ENCODE assay signal across 13 cellular contexts in genomic region chr12:92186038-92186470, GRCh38. TPM values are rescaled to one million over a fixed set of nuclear protein-coding genes. Genes with fewer than 3 reads are reported as not detected.
A peak's percentile ranks its signal among the peaks of the same experiment; 100 is the strongest.
DNase-seq lines count a peak whose midpoint lies in the region; ATAC-seq, FAIRE-seq and TF ChIP-seq lines count a peak whose summit lies in the region.
"Had no signal": no experiment of that assay in that cellular context is flagged by ENCODE, and none has a peak within 500 bp of the region (broad histone marks: within the 10 kb centered on the region; RNA-seq: fewer than 3 reads in every experiment).

No MANE protein-coding gene starts in this region.

- RAD21 ChIA-PET in GM12878 (lab: Charles Lee; ENCODE audit: unreplicated experiment) = interaction anchor here (1.4 to 2.0 kb wide), 3 partner anchors 26 to 40 kb away, joined by 3 to 8 read pairs (median 8); partner anchors contain the start of gene BTG1

- peaks cover 21% of the 10 kb centered on the region for H3K4me1 ChIP-seq in CD4-positive, CD25-positive, alpha-beta regulatory T cell (ENCODE audit: control insufficient read depth, insufficient read depth, low read length, poor library complexity, severe bottlenecking)
- H3K4me1 ChIP-seq in GM12878 (ENCODE audit: control insufficient read depth, insufficient read depth, low read length) (peaks cover 28% of the 10 kb centered on the region), endodermal cell (ENCODE audit: control insufficient read depth, insufficient read depth, low read length) (no peaks in the 10 kb centered on the region)
- H3K4me1 ChIP-seq: body of pancreas had no signal

- intact Hi-C loops in GM12878 (cut with micrococcal nuclease; ENCODE audit: unreplicated experiment) = loop anchor here (5.0 kb wide), 2 partner anchors 176 to 216 kb away; no protein-coding TSS in a partner anchor

- H3K4me1 Mint-ChIP-seq in CD4-positive, CD25-positive, alpha-beta regulatory T cell = peaks cover 26 to 37% (median 31%) of the 10 kb centered on the region in 4 donors
- no peaks in the 10 kb centered on the region for H3K4me1 Mint-ChIP-seq in endodermal cell

- POLR2A ChIA-PET in GM12878 (lab: Charles Lee) = interaction anchor here (0.6 to 3.3 kb wide), 3 partner anchors 13 to 40 kb away, joined by 3 to 23 read pairs (median 4); partner anchors contain the start of gene BTG1
- POLR2A ChIA-PET in HEK293T (lab: Yijun Ruan, JAX) = no interaction called here

- DNase-seq in CD4-positive, CD25-positive, alpha-beta regulatory T cell = peak in 1 of 3 donors; percentile 22
- DNase-seq in GM19239 (ENCODE audit: insufficient read length, low spot score) = no peak
- DNase-seq in KG1 (lab: John Stamatoyannopoulos, UW) = peak; percentile 81
- no peak for DNase-seq in GM12878 (ENCODE audit: low read depth, low spot score)
- DNase-seq in endodermal cell = no peak
- DNase-seq in HEK293T (ENCODE audit: extremely low spot score) = no peak
- DNase-seq in activated effector memory CD4-positive, alpha-beta T cell treated with anti-CD3 and anti-CD28 coated beads, Interleukin-2, amount 50 U/mL, for 16 hours = no peak
- DNase-seq in RCC 7860 (ENCODE audit: low spot score) = no peak
- DNase-seq: body of pancreas; kidney; NCI-H1092; retina; stimulated activated CD4-positive, alpha-beta T cell treated with anti-CD3 and anti-CD28 coated beads, Interleukin-2, amount 100 ng/mL, for 48 hours had no signal

- H3K9me3 ChIP-seq in CD4-positive, CD25-positive, alpha-beta regulatory T cell (ENCODE audit: control insufficient read depth in 2 of 2, low read length in 2 of 2) = no peaks in the 10 kb centered on the region
- H3K9me3 ChIP-seq in GM12878 (replicated peaks; ENCODE audit: control insufficient read depth, insufficient read depth, low read length) (no peaks in the 10 kb centered on the region; the same call in 2 of the 3 replicates), endodermal cell (ENCODE audit: control insufficient read depth, low read length) (no peaks in the 10 kb centered on the region)
- H3K9me3 ChIP-seq: body of pancreas had no signal

- 0% methylated on average over 2 of the region's 2 CpGs for WGBS in GM12878 (ENCODE audit: insufficient coverage, insufficient replicate concordance, low lambda C conversion rate, missing lambda C conversion rate)
- 71 to 98% methylated on average over 1 to 2 of the region's 2 CpGs for WGBS in endodermal cell (ENCODE audit: insufficient coverage in 1 of 2, insufficient read length in 1 of 2), 2 experiments

- ATAC-seq in CD4-positive, CD25-positive, alpha-beta regulatory T cell (ENCODE audit: low read depth in 2 of 2) = no peak
- peak; percentile 63 for ATAC-seq in GM12878
- ATAC-seq: body of pancreas had no signal

- no TSS peak for BruUV-seq in GM12878 (replicated peaks; lab: Mats Ljungman, UMichigan)

- H3K9me3 Mint-ChIP-seq in CD4-positive, CD25-positive, alpha-beta regulatory T cell = peaks cover 0 to 4% (median 0%) of the 10 kb centered on the region in 7 donors
- H3K9me3 Mint-ChIP-seq in endodermal cell = no peaks in the 10 kb centered on the region

- H3K4me2 ChIP-seq in GM12878 (ENCODE audit: control insufficient read depth, insufficient read depth) = peak overlapping the region; percentile 86

- H3K27me3 Mint-ChIP-seq in CD4-positive, CD25-positive, alpha-beta regulatory T cell = no peaks in the 10 kb centered on the region
- H3K27me3 Mint-ChIP-seq in endodermal cell (ENCODE audit: insufficient read depth) = no peaks in the 10 kb centered on the region

- SMC1A ChIA-PET in GM12878 (lab: Charles Lee; ENCODE audit: uncharacterized antibody, unreplicated experiment) = interaction anchor here (0.7 to 3.2 kb wide), 4 partner anchors 14 to 40 kb away, joined by 3 to 9 read pairs (median 4); partner anchors contain the start of gene BTG1

- no peak overlapping the region for H3K27ac ChIP-seq in CD4-positive, CD25-positive, alpha-beta regulatory T cell (ENCODE audit: insufficient read depth, low read length, poor library complexity, severe bottlenecking)
- peak overlapping the region; percentile 77 for H3K27ac ChIP-seq in GM12878 (ENCODE audit: control insufficient read depth, insufficient read depth)
- no peak overlapping the region for H3K27ac ChIP-seq in endodermal cell (ENCODE audit: low read depth, low read length)
- H3K27ac ChIP-seq: body of pancreas had no signal

- in situ Hi-C loops in GM12878 (cut with MboI) = no loop called here

- TF ChIP-seq EP300 in GM12878 (IDR thresholded peaks at IDR 0.05; ENCODE audit: borderline replicate concordance in 1 of 2, control insufficient read depth in 1 of 2, low read depth in 2 of 2, low read length in 2 of 2) = no peak; a peak in 1 of 4 replicates

- TF ChIP-seq POLR2A in GM12878 (IDR thresholded peaks at IDR 0.05; ENCODE audit: low read depth, low read length) = no peak

- H3K4me3 Mint-ChIP-seq in CD4-positive, CD25-positive, alpha-beta regulatory T cell = peak overlapping the region in 3 of 4 donors; percentile 34 to 71 (median 43)
- H3K4me3 Mint-ChIP-seq in endodermal cell = no peak overlapping the region

- H3K27me3 ChIP-seq in CD4-positive, CD25-positive, alpha-beta regulatory T cell (ENCODE audit: control insufficient read depth, insufficient read depth, low read length) = no peaks in the 10 kb centered on the region
- no peaks in the 10 kb centered on the region for H3K27me3 ChIP-seq in GM12878 (replicated peaks in 1 of 2; ENCODE audit: control insufficient read depth in 2 of 2, insufficient read depth in 2 of 2, low read length in 1 of 2)
- no peaks in the 10 kb centered on the region for H3K27me3 ChIP-seq in endodermal cell (ENCODE audit: control insufficient read depth, insufficient read depth, low read length, poor library complexity, severe bottlenecking)
- H3K27me3 ChIP-seq: body of pancreas had no signal

- no peaks in the 10 kb centered on the region for H3K36me3 Mint-ChIP-seq in CD4-positive, CD25-positive, alpha-beta regulatory T cell
- H3K36me3 Mint-ChIP-seq in endodermal cell (ENCODE audit: low read depth) = no peaks in the 10 kb centered on the region

- no peak for TF ChIP-seq RAD21 in GM12878 (IDR thresholded peaks at IDR 0.05; ENCODE audit: insufficient read depth, low read depth, low read length)

- no peaks in the 10 kb centered on the region for H3K79me2 ChIP-seq in GM12878 (ENCODE audit: control insufficient read depth, insufficient read depth, low read length)

- no peak overlapping the region for H3K4me3 ChIP-seq in CD4-positive, CD25-positive, alpha-beta regulatory T cell (ENCODE audit: low read depth, low read length)
- H3K4me3 ChIP-seq in GM12878 (peak overlapping the region; percentile 24; the same call in 1 of the 2 replicates), endodermal cell (ENCODE audit: low read length) (no peak overlapping the region)
- H3K4me3 ChIP-seq: body of pancreas had no signal

- no peaks in the 10 kb centered on the region for H4K20me1 ChIP-seq in GM12878 (ENCODE audit: control insufficient read depth, insufficient read depth)

- H3K36me3 ChIP-seq in CD4-positive, CD25-positive, alpha-beta regulatory T cell (ENCODE audit: control insufficient read depth, insufficient read depth, low read length) = no peaks in the 10 kb centered on the region
- H3K36me3 ChIP-seq in GM12878 (ENCODE audit: control insufficient read depth in 2 of 2, insufficient read depth in 2 of 2, low read length in 1 of 2) = no peaks in the 10 kb centered on the region
- no peaks in the 10 kb centered on the region for H3K36me3 ChIP-seq in endodermal cell (ENCODE audit: control insufficient read depth, insufficient read depth, low read length)

- FAIRE-seq in GM19239 (lab: Jason Lieb, UNC) (peak; percentile 86), GM12878 (lab: Jason Lieb, UNC) (no peak), RCC 7860 (lab: Jason Lieb, UNC) (no peak)
- FAIRE-seq: kidney had no signal

- H3K9ac ChIP-seq in GM12878 (ENCODE audit: control insufficient read depth, insufficient read depth, low read length) = peak overlapping the region; percentile 38; the same call in 1 of the 2 replicates
- no peak overlapping the region for H3K9ac ChIP-seq in endodermal cell (ENCODE audit: extremely low read depth, low read length, poor library complexity, severe bottlenecking)

- peak overlapping the region; percentile 56 to 89 (median 66) for H3K27ac Mint-ChIP-seq in CD4-positive, CD25-positive, alpha-beta regulatory T cell
- no peak overlapping the region for H3K27ac Mint-ChIP-seq in endodermal cell

- H2AFZ ChIP-seq in GM12878 (ENCODE audit: control insufficient read depth, low read depth, low read length) = peak overlapping the region; percentile 74

- TF ChIP-seq CTCF in GM12878 (IDR thresholded peaks at IDR 0.05 in 2 of 3, conservative IDR thresholded peaks at IDR 0.05 in 1 of 3; ENCODE audit: control insufficient read depth in 2 of 3, extremely low read depth in 1 of 3, insufficient read depth in 1 of 3, low read depth in 3 of 3, low read length in 3 of 3) = no peak
- TF ChIP-seq CTCF in endodermal cell (conservative IDR thresholded peaks at IDR 0.05) = no peak

- CTCF ChIA-PET in GM12878 (lab: Yijun Ruan, JAX) = interaction anchor here (0.9 to 1.8 kb wide), 3 partner anchors 10 to 40 kb away, joined by 3 to 4 read pairs (median 3); partner anchors contain the start of gene BTG1
- CTCF ChIA-PET in HEK293T (lab: Yijun Ruan, JAX) = no interaction called here

TF ChIP-seq in HEK293T, 16 proteins besides CTCF, POLR2A, EP300 and RAD21:
- no peak for TF ChIP-seq FOXK2 (IDR thresholded peaks at IDR 0.05)
- TF ChIP-seq L3MBTL2 (conservative IDR thresholded peaks at IDR 0.05) = no peak
- no peak for TF ChIP-seq FOXA1 (IDR thresholded peaks at IDR 0.05)
TF ChIP-seq in HEK293T: peak in this region for 0.

RNA-seq across cellular contexts. Expression of gene BTG1, which starts 40.4 kb away (rescaled TPM):
- total RNA-seq in CD4-positive, CD25-positive, alpha-beta regulatory T cell = 1,342 TPM
- 100 to 1,000 TPM; 509 to 939 (median 769) TPM for polyA plus RNA-seq in CD4-positive, CD25-positive, alpha-beta regulatory T cell
- total RNA-seq in GM12878 (2013; cell fraction: nucleolus; rRNA removed) = 121 and 128 TPM in 2 replicates
- 27.3 and 27.8 TPM in 2 replicates for total RNA-seq in GM12878 (2014; rRNA removed)
- total RNA-seq in GM12878 (2014; rRNA removed; fragmentation: Illumina TruSeq; extraction: Trizol) = 34.0 and 35.3 TPM in 2 replicates
- total RNA-seq in GM12878 (2021) = 186 and 194 TPM in 2 replicates
- 72.3 TPM for polyA plus RNA-seq in GM12878 (2011; ENCODE audit: low read depth)
- 100 and 164 TPM in 2 replicates for polyA plus RNA-seq in GM12878 (2011; rRNA removed)
- 153 and 176 TPM in 2 replicates for polyA plus RNA-seq in GM12878 (2011; cell fraction: cytosol; rRNA removed)
- 119 and 192 TPM in 2 replicates for polyA plus RNA-seq in GM12878 (2011; cell fraction: nucleus; rRNA removed)
- polyA plus RNA-seq in GM12878 (2012) = 131 and 205 TPM in 2 replicates
- 46.4 and 59.9 TPM in 2 replicates for polyA plus RNA-seq in GM12878 (2014; fragmentation: Illumina TruSeq; extraction: Trizol)
- polyA plus RNA-seq in GM12878 (2014; fragmentation: Nextera tagmentation; extraction: Ambion mirVana) = 10 to 100 TPM; 23.7 to 61.5 TPM
- polyA plus RNA-seq in GM12878 (2014; rRNA removed) = 51.3 and 60.2 TPM in 2 replicates
- 100 to 1,000 TPM in 1 of 2 experiments, 10 to 100 TPM in 1; 97.0 to 147 TPM for polyA plus RNA-seq in GM12878 (2016; fragmentation: Nextera tagmentation; extraction: Ambion mirVana)
- polyA minus RNA-seq in GM12878 (2011; rRNA and poly(A)+ RNA removed) = 209 and 266 TPM in 2 replicates
- 81.5 and 90.4 TPM in 2 replicates for polyA minus RNA-seq in GM12878 (2011; cell fraction: cytosol; rRNA and poly(A)+ RNA removed)
- 130 and 142 TPM in 2 replicates for polyA minus RNA-seq in GM12878 (2011; cell fraction: nucleus; rRNA and poly(A)+ RNA removed)
- total RNA-seq in endodermal cell = 10 to 100 TPM; 30.4 to 34.1 TPM
- 81.7 TPM for polyA plus RNA-seq in endodermal cell (2013, experiment 1 of 2)
- polyA plus RNA-seq in endodermal cell (2013, experiment 2 of 2) = 69.9 TPM
